Comparison of ENCODE assay signal across 1 cellular context in genomic region chr1:232657426-232657825, GRCh38.
TF ChIP-seq lines count a peak whose summit lies in the region.

No MANE protein-coding gene starts in this region.

TF ChIP-seq in GM23338, 12 proteins besides CTCF, POLR2A, EP300 and RAD21 (continued from another document):
- no peak for TF ChIP-seq REST (IDR thresholded peaks at IDR 0.05; ENCODE audit: unreplicated experiment)
- no peak for TF ChIP-seq NANOG (IDR thresholded peaks at IDR 0.05; ENCODE audit: borderline replicate concordance)
- TF ChIP-seq ZNF114 (CRISPR knock-in tag; IDR thresholded peaks at IDR 0.05) = no peak
- TF ChIP-seq POLR2AphosphoS5 (IDR thresholded peaks at IDR 0.05; ENCODE audit: low read depth) = no peak
TF ChIP-seq in GM23338: peak in this region for 0.
